19 cellular contexts compared by ENCODE assay signal in genomic region chr17:78920528-78920927, GRCh38. TPM values are rescaled to one million over a fixed set of nuclear protein-coding genes. Genes with fewer than 3 reads are reported as not detected.
DNase-seq lines count a peak whose midpoint lies in the region; ATAC-seq and TF ChIP-seq lines count a peak whose summit lies in the region.
"Had no signal": no experiment of that assay in that cellular context is flagged by ENCODE, and none has a peak within 500 bp of the region (broad histone marks: within the 10 kb centered on the region; RNA-seq: fewer than 3 reads in every experiment).

No MANE protein-coding gene starts in this region.

- no peaks in the 10 kb centered on the region for H3K27me3 ChIP-seq in liver (ENCODE audit: control insufficient read depth in 4 of 4, insufficient read depth in 4 of 4, low read length in 3 of 4)

- TF ChIP-seq CTCF in CD14-positive monocyte (IDR thresholded peaks at IDR 0.05): no peak
- no peak for TF ChIP-seq CTCF in liver (IDR thresholded peaks at IDR 0.05; ENCODE audit: low read depth, low read length, missing input control)
- no peak for TF ChIP-seq CTCF in OCI-LY7 (conservative IDR thresholded peaks at IDR 0.05; ENCODE audit: low read length)

- no peak for DNase-seq in CD14-positive monocyte (ENCODE audit: low spot score)
- DNase-seq in caudate nucleus (lab: John Stamatoyannopoulos, UW): no peak
- DNase-seq in stimulated activated naive B cell treated with anti-CD40 and anti-IgM and Interleukin-4, amounts not matched to agents 10 μg/mL and 1 μg/mL and 100 μg/mL, for 72 hours: no peak
- no peak for DNase-seq in activated T-cell treated with anti-CD3 and anti-CD28 coated beads, Interleukin-2, amount 50 U/mL, for 48 hours
- DNase-seq in OCI-LY7 (ENCODE audit: low spot score): no peak
- DNase-seq in activated CD8-positive, alpha-beta memory T cell treated with anti-CD3 and anti-CD28 coated beads, Interleukin-2, amount 50 U/mL, for 4 hours: no peak
- DNase-seq: activated CD8-positive, alpha-beta T cell treated with anti-CD3 and anti-CD28 coated beads, Interleukin-2, amount 10 ng/mL, durations not matched to agents 7 days and 5 days; activated effector memory CD4-positive, alpha-beta T cell treated with anti-CD3 and anti-CD28 coated beads, Interleukin-2, amount 50 U/mL, for 16 hours; AML-193; DMS153; effector memory CD4-positive, alpha-beta T cell; foreskin keratinocyte; midbrain; NCI-H187 treated with DMSO at 0.1 percent for 48 hours; NCI-H524 treated with DMSO at 0.1 percent for 48 hours; stimulated activated CD4-positive, alpha-beta T cell treated with anti-CD3 and anti-CD28 coated beads, Interleukin-15, amount 100 ng/mL, for 24 hours; trophoblast cell had no signal

- H3K27ac ChIP-seq in caudate nucleus (ENCODE audit: low read depth, low read length) (peak overlapping the region; percentile 11), liver (ENCODE audit: low read depth in 1 of 2, low read length in 2 of 2) (no peak overlapping the region), OCI-LY7 (ENCODE audit: low read depth, low read length, poor library complexity, severe bottlenecking) (no peak overlapping the region)
- H3K27ac ChIP-seq: foreskin keratinocyte had no signal

- no peaks in the 10 kb centered on the region for H4K20me1 ChIP-seq in OCI-LY7 (ENCODE audit: insufficient read depth, low read length)

- H2AFZ ChIP-seq in OCI-LY7 (ENCODE audit: low read length): no peak overlapping the region

- peak overlapping the region; percentile 51 to 52 for H3K4me3 Mint-ChIP-seq in CD14-positive monocyte
- no peak overlapping the region for H3K4me3 Mint-ChIP-seq in stimulated activated naive B cell treated with anti-CD40 and anti-IgM and Interleukin-4, amounts not matched to agents 10 μg/mL and 1 μg/mL and 100 μg/mL, for 72 hours
- H3K4me3 Mint-ChIP-seq: activated CD8-positive, alpha-beta T cell treated with anti-CD3 and anti-CD28 coated beads, Interleukin-2, amount 10 ng/mL, durations not matched to agents 7 days and 5 days had no signal

- peaks cover 0 to 2% (median 0%) of the 10 kb centered on the region in 7 donors for H3K9me3 Mint-ChIP-seq in CD14-positive monocyte
- no peaks in the 10 kb centered on the region for H3K9me3 Mint-ChIP-seq in stimulated activated naive B cell treated with anti-CD40 and anti-IgM and Interleukin-4, amounts not matched to agents 10 μg/mL and 1 μg/mL and 100 μg/mL, for 72 hours

- peaks cover 25 to 32% of the 10 kb centered on the region in 2 donors for H3K36me3 Mint-ChIP-seq in CD14-positive monocyte
- no peaks in the 10 kb centered on the region for H3K36me3 Mint-ChIP-seq in stimulated activated naive B cell treated with anti-CD40 and anti-IgM and Interleukin-4, amounts not matched to agents 10 μg/mL and 1 μg/mL and 100 μg/mL, for 72 hours

- POLR2A ChIA-PET in OCI-LY7 (lab: Charles Lee): no interaction called here

- no peak overlapping the region for H3K9ac ChIP-seq in liver (ENCODE audit: low read depth in 1 of 2, low read length in 2 of 2)

- H3K79me2 ChIP-seq in OCI-LY7 (ENCODE audit: insufficient read depth, low read depth, low read length): no peaks in the 10 kb centered on the region

- no peak overlapping the region for H3K4me2 ChIP-seq in OCI-LY7 (ENCODE audit: low read length)

- no peak for TF ChIP-seq RAD21 in liver (IDR thresholded peaks at IDR 0.05)

- peak overlapping the region in 5 of 7 donors; percentile 64 to 98 (median 79) for H3K27ac Mint-ChIP-seq in CD14-positive monocyte
- H3K27ac Mint-ChIP-seq in stimulated activated naive B cell treated with anti-CD40 and anti-IgM and Interleukin-4, amounts not matched to agents 10 μg/mL and 1 μg/mL and 100 μg/mL, for 72 hours: peak overlapping the region; percentile 28
- H3K27ac Mint-ChIP-seq: activated CD8-positive, alpha-beta T cell treated with anti-CD3 and anti-CD28 coated beads, Interleukin-2, amount 10 ng/mL, durations not matched to agents 7 days and 5 days had no signal

- H3K9me2 ChIP-seq in OCI-LY7 (ENCODE audit: insufficient read depth, low read length): no peaks in the 10 kb centered on the region

- H3K9me3 ChIP-seq in liver (ENCODE audit: control insufficient read depth in 4 of 4, low read length in 3 of 4) (no peaks in the 10 kb centered on the region), OCI-LY7 (ENCODE audit: low read length) (no peaks in the 10 kb centered on the region)

- H3K27me3 Mint-ChIP-seq in CD14-positive monocyte (ENCODE audit: low read depth in 3 of 3): no peaks in the 10 kb centered on the region
- peaks cover 0 to 8% of the 10 kb centered on the region in 2 donors for H3K27me3 Mint-ChIP-seq in stimulated activated naive B cell treated with anti-CD40 and anti-IgM and Interleukin-4, amounts not matched to agents 10 μg/mL and 1 μg/mL and 100 μg/mL, for 72 hours

- H3K4me3 ChIP-seq in liver (ENCODE audit: low read depth in 1 of 3, low read length in 3 of 3): no peak overlapping the region
- no peak overlapping the region for H3K4me3 ChIP-seq in OCI-LY7 (ENCODE audit: low read depth, low read length, poor library complexity, severe bottlenecking)

- H3K4me1 ChIP-seq in liver (ENCODE audit: control insufficient read depth in 4 of 4, insufficient read depth in 4 of 4, low read length in 3 of 4) (peaks cover 9 to 22% (median 17%) of the 10 kb centered on the region in 4 donors), OCI-LY7 (ENCODE audit: insufficient read depth, low read length, poor library complexity, severe bottlenecking) (peaks cover 9% of the 10 kb centered on the region)
- H3K4me1 ChIP-seq: foreskin keratinocyte had no signal

- BruUV-seq in OCI-LY7 (replicated peaks; lab: Mats Ljungman, UMichigan): no TSS peak

- CTCF ChIA-PET in OCI-LY7 (lab: Charles Lee; ENCODE audit: unreplicated experiment): no interaction called here

- ATAC-seq in stimulated activated naive B cell treated with anti-CD40 and anti-IgM and Interleukin-4, amounts not matched to agents 10 μg/mL and 1 μg/mL and 100 μg/mL, for 72 hours (replicated peaks): no peak
- no peak for ATAC-seq in GM21515 (IDR thresholded peaks at IDR 0.05; ENCODE audit: unreplicated experiment)
- ATAC-seq: activated CD8-positive, alpha-beta T cell treated with anti-CD3 and anti-CD28 coated beads, Interleukin-2, amount 10 ng/mL, durations not matched to agents 7 days and 5 days; foreskin keratinocyte had no signal

- H3K36me3 ChIP-seq in liver (ENCODE audit: control insufficient read depth in 4 of 4, insufficient read depth in 3 of 4, low read depth in 1 of 4, low read length in 3 of 4) (peaks cover 0 to 2% (median 0%) of the 10 kb centered on the region in 4 donors), OCI-LY7 (ENCODE audit: insufficient read depth, low read length) (no peaks in the 10 kb centered on the region)

- H3K4me1 Mint-ChIP-seq in CD14-positive monocyte: peaks cover 80% of the 10 kb centered on the region
- H3K4me1 Mint-ChIP-seq in stimulated activated naive B cell treated with anti-CD40 and anti-IgM and Interleukin-4, amounts not matched to agents 10 μg/mL and 1 μg/mL and 100 μg/mL, for 72 hours: peaks cover 32 to 53% of the 10 kb centered on the region in 2 donors

- WGBS in liver: 48% methylated on average over 8 of the region's 8 CpGs

- intact Hi-C loops in CD14-positive monocyte (cut with micrococcal nuclease): loop anchor here (5.0 kb wide), 3 partner anchors 38 to 58 kb away; no protein-coding TSS in a partner anchor
- intact Hi-C loops in OCI-LY7 (cut with micrococcal nuclease; ENCODE audit: unreplicated experiment): no loop called here

TF ChIP-seq in liver, 16 proteins besides CTCF, POLR2A, EP300 and RAD21:
- no peak for TF ChIP-seq EGR1 (IDR thresholded peaks at IDR 0.05; ENCODE audit: low read depth in 2 of 2)
- peak; percentile 18 for TF ChIP-seq SP1 (IDR thresholded peaks at IDR 0.05)

RNA-seq across cellular contexts. Expression of gene TIMP2, which starts 4.7 kb away (rescaled TPM):
- polyA plus RNA-seq in CD14-positive monocyte (1 to 10 TPM; 4.5 to 6.4 TPM), liver (10 to 100 TPM in 1 of 2 donors, 1 to 10 TPM in 1; 8.9 to 37.6 TPM)
- total RNA-seq in liver (10 to 100 TPM in 1 of 2 donors, 1 to 10 TPM in 1; 9.5 to 10.6 TPM), OCI-LY7 (2022) (not detected in 2 replicates)
- total RNA-seq in OCI-LY7 (2014; rRNA removed; shearing (Covaris generic)): 0.54 and 0.57 TPM in 2 replicates

RNA-seq across cellular contexts. Expression of gene CEP295NL, which starts 17.5 kb away (rescaled TPM):
- under 1 TPM in 1 of 2 donors, not detected in 1; 0.38 TPM for polyA plus RNA-seq in CD14-positive monocyte
- 1 to 10 TPM in 1 of 2 donors, under 1 TPM in 1; 0.28 to 1.0 TPM for total RNA-seq in liver
- not detected for polyA plus RNA-seq in liver
- not detected in 2 replicates for total RNA-seq in OCI-LY7 (2014; rRNA removed; shearing (Covaris generic))
- not detected in 2 replicates for total RNA-seq in OCI-LY7 (2022)
- polyA plus RNA-seq: foreskin keratinocyte had no signal

RNA-seq across cellular contexts. Expression of gene LGALS3BP, which starts 59.2 kb away (rescaled TPM):
- 10 to 100 TPM; 11.7 to 12.0 TPM for polyA plus RNA-seq in CD14-positive monocyte
- total RNA-seq in liver: 10 to 100 TPM; 66.0 to 69.3 TPM
- polyA plus RNA-seq in liver: 100 to 1,000 TPM in 1 of 2 donors, 10 to 100 TPM in 1; 89.1 to 224 TPM
- 0.88 TPM in 1 of 2 replicates, not detected in the other for total RNA-seq in OCI-LY7 (2014; rRNA removed; shearing (Covaris generic))
- total RNA-seq in OCI-LY7 (2022): 1.3 and 1.7 TPM in 2 replicates

Comparison
In these comparisons a context has a peak if more than half of its experiments do, and no peak if none do; other contexts are left out.
1. H3K4me3 Mint-ChIP-seq: peak in CD14-positive monocyte (2 of 2); none in stimulated activated naive B cell treated with anti-CD40 and anti-IgM and Interleukin-4, amounts not matched to agents 10 μg/mL and 1 μg/mL and 100 μg/mL, for 72 hours (0 of 2).
2. RNA of gene TIMP2, which starts 4.7 kb away (total RNA-seq): 9.5 to 10.6 TPM in liver; 0.54 to 0.57 TPM in OCI-LY7; every median in the first group is over 4 times any median in the second.
3. RNA of gene LGALS3BP, which starts 59.2 kb away (total RNA-seq): 66.0 to 69.3 TPM in liver; 0.88 to 1.7 TPM in OCI-LY7; every median in the first group is over 10 times any median in the second.